In the genomic region with DNA sequence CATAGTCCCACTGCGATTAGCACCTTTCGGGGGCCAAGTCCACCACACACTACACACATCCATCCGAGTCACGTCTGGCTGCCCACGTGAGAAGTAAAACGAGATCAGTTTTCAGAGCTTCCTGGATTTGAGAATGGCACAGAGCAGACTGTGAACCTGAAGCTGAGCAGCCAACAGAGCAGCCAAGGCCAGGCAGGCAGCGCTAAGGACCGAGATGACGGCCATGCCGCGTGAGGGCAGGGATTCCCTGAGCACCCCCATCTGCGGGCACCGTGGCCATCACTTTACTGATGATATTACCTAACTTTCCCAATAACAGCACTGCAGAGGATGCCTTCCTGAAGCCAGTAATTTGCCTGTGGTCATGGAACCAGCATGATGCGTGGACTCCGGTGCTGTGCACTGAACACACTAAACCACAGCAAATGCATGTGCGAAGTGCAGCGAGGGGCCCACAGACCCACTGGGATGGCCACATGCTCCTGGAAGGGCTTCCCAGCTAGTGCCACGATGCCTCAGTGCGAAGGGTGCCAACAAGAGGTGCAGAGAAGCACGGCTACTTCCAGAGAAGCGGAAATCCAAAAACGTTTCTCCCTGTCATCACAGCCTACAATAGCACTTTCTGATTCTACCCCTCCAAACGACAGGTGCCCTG, we compare ENCODE assay signal across 14 cellular contexts.
"Had no signal": no experiment of that assay in that cellular context is flagged by ENCODE, and none has a peak within 500 bp of the region (broad histone marks: within the 10 kb centered on the region; RNA-seq: fewer than 3 reads in every experiment).

No MANE protein-coding gene starts in this region.

- H3K4me3 ChIP-seq: body of pancreas, mucosa of descending colon, uterus had no signal

- H3K27ac Mint-ChIP-seq: activated naive CD4-positive, alpha-beta T cell treated with anti-CD3 and anti-CD28 coated beads, Interleukin-2, amount 50 U/mL, for 24 hours; T-helper 2 cell treated with Interferon-gamma antibody and Interleukin-4, amounts not matched to agents 5 μg/mL and 100 μg/mL, for 36 hours had no signal

- H3K4me1 ChIP-seq: body of pancreas, uterus had no signal

- H3K4me3 Mint-ChIP-seq: activated naive CD4-positive, alpha-beta T cell treated with anti-CD3 and anti-CD28 coated beads, Interleukin-2, amount 50 U/mL, for 24 hours; activated T-helper 17 cell treated with anti-CD3 and anti-CD28 coated beads, Interleukin-2, amount 50 U/mL, for 72 hours; central memory CD8-positive, alpha-beta T cell; effector memory CD8-positive, alpha-beta T cell; naive thymus-derived CD8-positive, alpha-beta T cell; T-helper 2 cell treated with Interferon-gamma antibody and Interleukin-4, amounts not matched to agents 5 μg/mL and 100 μg/mL, for 36 hours had no signal

- ATAC-seq: activated T-helper 17 cell treated with anti-CD3 and anti-CD28 coated beads, Interleukin-2, amount 50 U/mL, for 72 hours; body of pancreas; effector memory CD8-positive, alpha-beta T cell; mucosa of descending colon; naive thymus-derived CD8-positive, alpha-beta T cell had no signal

- H3K9me3 ChIP-seq: body of pancreas, mucosa of descending colon, uterus had no signal

- DNase-seq: activated CD4-positive, alpha-beta T cell treated with anti-CD3 and anti-CD28 coated beads for 1 hour; amniotic stem cell; body of pancreas; effector memory CD8-positive, alpha-beta T cell; hippocampal formation; mucosa of descending colon; naive thymus-derived CD8-positive, alpha-beta T cell; stimulated activated CD4-positive, alpha-beta T cell treated with anti-CD3 and anti-CD28 coated beads, Interleukin-15, amount 100 ng/mL, for 24 hours; stimulated activated CD4-positive, alpha-beta T cell treated with anti-CD3 and anti-CD28 coated beads, Interleukin-4, amount 100 ng/mL, for 4 hours; uterus had no signal

- H3K36me3 Mint-ChIP-seq: activated naive CD4-positive, alpha-beta T cell treated with anti-CD3 and anti-CD28 coated beads, Interleukin-2, amount 50 U/mL, for 24 hours had no signal

- H3K9me3 Mint-ChIP-seq: activated naive CD4-positive, alpha-beta T cell treated with anti-CD3 and anti-CD28 coated beads, Interleukin-2, amount 50 U/mL, for 24 hours; activated T-helper 17 cell treated with anti-CD3 and anti-CD28 coated beads, Interleukin-2, amount 50 U/mL, for 72 hours; central memory CD8-positive, alpha-beta T cell; effector memory CD8-positive, alpha-beta T cell; naive thymus-derived CD8-positive, alpha-beta T cell; T-helper 2 cell treated with Interferon-gamma antibody and Interleukin-4, amounts not matched to agents 5 μg/mL and 100 μg/mL, for 36 hours had no signal

- H3K27me3 ChIP-seq: body of pancreas, uterus had no signal

- H3K36me3 ChIP-seq: uterus had no signal

- H3K27me3 Mint-ChIP-seq: activated naive CD4-positive, alpha-beta T cell treated with anti-CD3 and anti-CD28 coated beads, Interleukin-2, amount 50 U/mL, for 24 hours; activated T-helper 17 cell treated with anti-CD3 and anti-CD28 coated beads, Interleukin-2, amount 50 U/mL, for 72 hours; central memory CD8-positive, alpha-beta T cell; effector memory CD8-positive, alpha-beta T cell; naive thymus-derived CD8-positive, alpha-beta T cell had no signal

- H3K27ac ChIP-seq: body of pancreas, uterus had no signal
